22 cellular contexts compared by ENCODE assay signal in the genomic region with DNA sequence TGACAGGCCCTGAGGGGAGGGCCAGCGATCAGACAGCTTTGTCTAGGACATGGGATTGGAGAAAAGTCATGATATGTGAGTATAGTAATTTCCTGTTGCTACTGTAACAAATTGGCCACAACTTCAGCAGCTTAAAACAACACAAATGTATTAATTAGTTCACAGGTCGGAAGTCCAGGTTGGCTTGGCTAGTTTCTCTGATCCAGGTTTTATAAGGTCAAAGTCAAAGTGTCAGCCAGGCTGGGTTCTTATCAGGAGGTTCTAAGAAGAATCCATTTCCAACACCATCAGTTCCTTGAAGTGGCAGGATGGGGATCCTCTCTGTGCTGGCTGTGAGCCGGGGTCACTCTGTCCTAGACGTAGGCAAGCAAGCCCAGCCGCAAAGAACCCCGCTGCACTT.
DNase-seq lines count a peak whose midpoint lies in the region; ATAC-seq, FAIRE-seq and TF ChIP-seq lines count a peak whose summit lies in the region.
"Had no signal": no experiment of that assay in that cellular context is flagged by ENCODE, and none has a peak within 500 bp of the region (broad histone marks: within the 10 kb centered on the region; RNA-seq: fewer than 3 reads in every experiment).

No MANE protein-coding gene starts in this region.

- no peaks in the 10 kb centered on the region for H3K36me3 Mint-ChIP-seq in natural killer cell treated with Interleukin-12 subunit alpha and Interleukin-12 subunit beta and Interleukin-15 and Interleukin-18, amount 100 ng/mL, for 72 hours
- H3K36me3 Mint-ChIP-seq in natural killer cell = no peaks in the 10 kb centered on the region
- H3K36me3 Mint-ChIP-seq: CD8-positive, alpha-beta T cell had no signal

- H3K4me3 Mint-ChIP-seq in natural killer cell treated with Interleukin-12 subunit alpha and Interleukin-12 subunit beta and Interleukin-15 and Interleukin-18, amount 100 ng/mL, for 72 hours = no peak overlapping the region
- H3K4me3 Mint-ChIP-seq in natural killer cell = no peak overlapping the region
- H3K4me3 Mint-ChIP-seq: B cell; CD4-positive, CD25-positive, alpha-beta regulatory T cell; CD8-positive, alpha-beta T cell; H9 had no signal

- TF ChIP-seq CTCF in natural killer cell (IDR thresholded peaks at IDR 0.05) = no peak

- peak; percentile 16 for DNase-seq in natural killer cell treated with Interleukin-12 subunit alpha and Interleukin-12 subunit beta and Interleukin-15 and Interleukin-18, amount 100 ng/mL, for 72 hours (ENCODE audit: low spot score)
- DNase-seq in natural killer cell (no peak), left lobe of liver (ENCODE audit: low spot score) (no peak), small intestine (peak; percentile 82), medulla oblongata (ENCODE audit: extremely low spot score) (no peak)
- DNase-seq: Caco-2; CD4-positive, CD25-positive, alpha-beta regulatory T cell; CD8-positive, alpha-beta T cell; DMS153; DND-41; GM23248; H9 had no signal

- H3K4me1 ChIP-seq in small intestine (ENCODE audit: control insufficient read depth in 2 of 2, insufficient read depth in 1 of 2, low read depth in 1 of 2, low read length in 1 of 2) = peaks cover 0 to 1% of the 10 kb centered on the region in 2 donors
- H3K4me1 ChIP-seq: Caco-2 had no signal

- no peak overlapping the region for H3K4me3 ChIP-seq in small intestine (ENCODE audit: low read depth in 1 of 2, low read length in 2 of 2)
- H3K4me3 ChIP-seq: BLaER1, GM23248 had no signal

- no peak for ATAC-seq in natural killer cell treated with Interleukin-12 subunit alpha and Interleukin-12 subunit beta and Interleukin-15 and Interleukin-18, amount 100 ng/mL, for 72 hours
- ATAC-seq in natural killer cell (no peak), left lobe of liver (peak; percentile 33), GM21423 (IDR thresholded peaks at IDR 0.05; ENCODE audit: unreplicated experiment) (no peak)
- ATAC-seq: CD8-positive, alpha-beta T cell; HCT116 had no signal

- H3K27ac Mint-ChIP-seq in natural killer cell treated with Interleukin-12 subunit alpha and Interleukin-12 subunit beta and Interleukin-15 and Interleukin-18, amount 100 ng/mL, for 72 hours = no peak overlapping the region
- H3K27ac Mint-ChIP-seq in natural killer cell = no peak overlapping the region
- H3K27ac Mint-ChIP-seq: B cell; CD4-positive, CD25-positive, alpha-beta regulatory T cell; CD8-positive, alpha-beta T cell; H9 had no signal

- 45 to 70% (median 64%) methylated on average over 6 of the region's 6 CpGs for WGBS in small intestine, 3 donors

- intact Hi-C loops in natural killer cell (cut with micrococcal nuclease) = no loop called here

- H3K9me3 ChIP-seq in small intestine (ENCODE audit: control insufficient read depth, low read depth) = no peaks in the 10 kb centered on the region
- H3K9me3 ChIP-seq: BLaER1, Caco-2 had no signal

- no peaks in the 10 kb centered on the region for H3K27me3 ChIP-seq in small intestine (ENCODE audit: control insufficient read depth in 2 of 2, insufficient read depth in 2 of 2, low read length in 2 of 2)
- H3K27me3 ChIP-seq: BLaER1 had no signal

- no peak overlapping the region for H3K27ac ChIP-seq in small intestine (ENCODE audit: low read depth in 1 of 2, low read length in 1 of 2)
- H3K27ac ChIP-seq: 22Rv1, BLaER1, C4-2B, GM23248 had no signal

- H3K36me3 ChIP-seq in small intestine (ENCODE audit: control insufficient read depth in 2 of 2, insufficient read depth in 2 of 2, low read length in 2 of 2) = no peaks in the 10 kb centered on the region
- H3K36me3 ChIP-seq: BLaER1 had no signal

- no peaks in the 10 kb centered on the region for H3K9me3 Mint-ChIP-seq in natural killer cell treated with Interleukin-12 subunit alpha and Interleukin-12 subunit beta and Interleukin-15 and Interleukin-18, amount 100 ng/mL, for 72 hours
- H3K9me3 Mint-ChIP-seq in natural killer cell = no peaks in the 10 kb centered on the region
- H3K9me3 Mint-ChIP-seq: CD4-positive, CD25-positive, alpha-beta regulatory T cell; CD8-positive, alpha-beta T cell; H9 had no signal

- peaks cover 17 to 20% of the 10 kb centered on the region in 2 donors for H3K27me3 Mint-ChIP-seq in natural killer cell treated with Interleukin-12 subunit alpha and Interleukin-12 subunit beta and Interleukin-15 and Interleukin-18, amount 100 ng/mL, for 72 hours
- peaks cover 10 to 22% of the 10 kb centered on the region in 2 donors for H3K27me3 Mint-ChIP-seq in natural killer cell (ENCODE audit: low read depth in 2 of 2)

- H3K4me1 Mint-ChIP-seq in natural killer cell treated with Interleukin-12 subunit alpha and Interleukin-12 subunit beta and Interleukin-15 and Interleukin-18, amount 100 ng/mL, for 72 hours (ENCODE audit: low read depth in 2 of 2) = no peaks in the 10 kb centered on the region
- peaks cover 5% of the 10 kb centered on the region in 2 donors for H3K4me1 Mint-ChIP-seq in natural killer cell

- no peak for FAIRE-seq in small intestine (lab: Jason Lieb, UNC)
- FAIRE-seq: A204.1, G401.6, GM12892, GM19239 had no signal

Comparison
In these comparisons a context has a peak if more than half of its experiments do, and no peak if none do; other contexts are left out.
1. DNase-seq: peak in natural killer cell treated with Interleukin-12 subunit alpha and Interleukin-12 subunit beta and Interleukin-15 and Interleukin-18, amount 100 ng/mL, for 72 hours (single experiment) and small intestine (single experiment); none in natural killer cell (single experiment), left lobe of liver (single experiment) and medulla oblongata (single experiment).